13 cellular contexts compared by ENCODE assay signal in genomic region chr2:177250461-177250860, GRCh38. TPM values are rescaled to one million over a fixed set of nuclear protein-coding genes. Genes with fewer than 3 reads are reported as not detected.
DNase-seq lines count a peak whose midpoint lies in the region; ATAC-seq and TF ChIP-seq lines count a peak whose summit lies in the region.
"Had no signal": no experiment of that assay in that cellular context is flagged by ENCODE, and none has a peak within 500 bp of the region (broad histone marks: within the 10 kb centered on the region; RNA-seq: fewer than 3 reads in every experiment).

No MANE protein-coding gene starts in this region.

- peaks cover 23% of the 10 kb centered on the region for H3K36me3 Mint-ChIP-seq in activated naive CD4-positive, alpha-beta T cell treated with anti-CD3 and anti-CD28 coated beads, Interleukin-2, amount 50 U/mL, for 24 hours
- H3K36me3 Mint-ChIP-seq in activated CD8-positive, alpha-beta T cell treated with anti-CD3 and anti-CD28 coated beads, Interleukin-2, amount 10 ng/mL, durations not matched to agents 7 days and 5 days (ENCODE audit: low read depth) = peaks cover 44% of the 10 kb centered on the region

- no peak overlapping the region for H2AFZ ChIP-seq in hepatocyte

- no peaks in the 10 kb centered on the region for H3K36me3 ChIP-seq in hepatocyte (replicated peaks; ENCODE audit: insufficient read depth, low read depth)
- peaks cover 0 to 2% (median 0%) of the 10 kb centered on the region in 5 donors for H3K36me3 ChIP-seq in subcutaneous abdominal adipose tissue (ENCODE audit: control insufficient read depth in 5 of 5, insufficient read depth in 5 of 5, low read length in 5 of 5)

- H4K20me1 ChIP-seq in hepatocyte (ENCODE audit: insufficient read depth, poor library complexity, severe bottlenecking) = peaks cover 100% of the 10 kb centered on the region

- no peak for ATAC-seq in activated CD8-positive, alpha-beta T cell treated with anti-CD3 and anti-CD28 coated beads, Interleukin-2, amount 10 ng/mL, durations not matched to agents 7 days and 5 days
- ATAC-seq in GM21717 (IDR thresholded peaks at IDR 0.05; ENCODE audit: unreplicated experiment) = no peak
- ATAC-seq: esophagus mucosa had no signal

- no peaks in the 10 kb centered on the region for H3K27me3 Mint-ChIP-seq in activated naive CD4-positive, alpha-beta T cell treated with anti-CD3 and anti-CD28 coated beads, Interleukin-2, amount 50 U/mL, for 24 hours
- no peaks in the 10 kb centered on the region for H3K27me3 Mint-ChIP-seq in activated CD8-positive, alpha-beta T cell treated with anti-CD3 and anti-CD28 coated beads, Interleukin-2, amount 10 ng/mL, durations not matched to agents 7 days and 5 days (ENCODE audit: low read depth)
- H3K27me3 Mint-ChIP-seq: activated B cell treated with CpG ODN at 0.5 μM for 24 hours; dendritic cell treated with granulocyte-macrophage colony-stimulating factor and Interleukin-4, amounts not matched to agents 40 ng/mL and 50 ng/mL, for 4 days had no signal

- H3K27me3 ChIP-seq in hepatocyte (no peaks in the 10 kb centered on the region), subcutaneous abdominal adipose tissue (ENCODE audit: control insufficient read depth in 5 of 5, insufficient read depth in 4 of 5, low read length in 5 of 5) (no peaks in the 10 kb centered on the region)

- no peak for DNase-seq in activated naive CD4-positive, alpha-beta T cell treated with anti-CD3 and anti-CD28 coated beads, Interleukin-2, amount 50 U/mL, for 16 hours
- DNase-seq in activated CD8-positive, alpha-beta T cell treated with anti-CD3 and anti-CD28 coated beads, Interleukin-2, amount 10 ng/mL, durations not matched to agents 7 days and 5 days = no peak
- DNase-seq in hepatocyte (ENCODE audit: low spot score) = no peak
- DNase-seq in activated CD8-positive, alpha-beta memory T cell treated with anti-CD3 and anti-CD28 coated beads, Interleukin-2, amount 50 U/mL, for 48 hours = no peak
- DNase-seq in NCI-H510A treated with DMSO at 0.1 percent for 48 hours (lab: John Stamatoyannopoulos, UW) = no peak
- DNase-seq: activated B cell treated with CpG ODN at 0.5 μM for 24 hours, DMS153, NCI-H1694 had no signal

- TF ChIP-seq CTCF in hepatocyte (IDR thresholded peaks at IDR 0.05; ENCODE audit: poor library complexity) = no peak

- WGBS in hepatocyte (ENCODE audit: low lambda C conversion rate, missing lambda C conversion rate) = 89% methylated on average over 5 of the region's 5 CpGs

- no peaks in the 10 kb centered on the region for H3K9me3 Mint-ChIP-seq in activated naive CD4-positive, alpha-beta T cell treated with anti-CD3 and anti-CD28 coated beads, Interleukin-2, amount 50 U/mL, for 24 hours
- H3K9me3 Mint-ChIP-seq in activated CD8-positive, alpha-beta T cell treated with anti-CD3 and anti-CD28 coated beads, Interleukin-2, amount 10 ng/mL, durations not matched to agents 7 days and 5 days (ENCODE audit: insufficient read depth) = no peaks in the 10 kb centered on the region
- H3K9me3 Mint-ChIP-seq: activated B cell treated with CpG ODN at 0.5 μM for 24 hours; dendritic cell treated with granulocyte-macrophage colony-stimulating factor and Interleukin-4, amounts not matched to agents 40 ng/mL and 50 ng/mL, for 4 days had no signal

- peaks cover 53% of the 10 kb centered on the region for H3K4me1 ChIP-seq in hepatocyte (ENCODE audit: insufficient read depth)
- H3K4me1 ChIP-seq in subcutaneous abdominal adipose tissue (ENCODE audit: control insufficient read depth in 5 of 5, insufficient read depth in 5 of 5, low read length in 5 of 5) = peaks cover 16 to 85% (median 81%) of the 10 kb centered on the region in 5 donors

- H3K9me2 ChIP-seq in hepatocyte (replicated peaks; ENCODE audit: insufficient read depth) = no peaks in the 10 kb centered on the region

- no peak overlapping the region for H3K4me3 ChIP-seq in hepatocyte
- H3K4me3 ChIP-seq in subcutaneous abdominal adipose tissue (ENCODE audit: low read depth in 1 of 5, low read length in 5 of 5) = no peak overlapping the region

- H3K27ac Mint-ChIP-seq in activated naive CD4-positive, alpha-beta T cell treated with anti-CD3 and anti-CD28 coated beads, Interleukin-2, amount 50 U/mL, for 24 hours = peak overlapping the region; percentile 52
- peak overlapping the region; percentile 78 for H3K27ac Mint-ChIP-seq in activated CD8-positive, alpha-beta T cell treated with anti-CD3 and anti-CD28 coated beads, Interleukin-2, amount 10 ng/mL, durations not matched to agents 7 days and 5 days

- H3K4me1 Mint-ChIP-seq in activated naive CD4-positive, alpha-beta T cell treated with anti-CD3 and anti-CD28 coated beads, Interleukin-2, amount 50 U/mL, for 24 hours = peaks cover 88% of the 10 kb centered on the region
- peaks cover 68% of the 10 kb centered on the region for H3K4me1 Mint-ChIP-seq in activated CD8-positive, alpha-beta T cell treated with anti-CD3 and anti-CD28 coated beads, Interleukin-2, amount 10 ng/mL, durations not matched to agents 7 days and 5 days (ENCODE audit: low read depth)

- CTCF ChIA-PET in activated CD8-positive, alpha-beta T cell treated with anti-CD3 and anti-CD28 coated beads, Interleukin-2, amount 10 ng/mL, durations not matched to agents 7 days and 5 days (lab: Charles Lee) = interaction anchor here (0.9 to 2.9 kb wide), 4 partner anchors 11 to 89 kb away, joined by 4 to 18 read pairs (median 4); partner anchors contain the start of gene NFE2L2

- H3K9me3 ChIP-seq in hepatocyte (ENCODE audit: low read depth) (no peaks in the 10 kb centered on the region), subcutaneous abdominal adipose tissue (ENCODE audit: control insufficient read depth in 5 of 5, low read length in 5 of 5) (no peaks in the 10 kb centered on the region)

- no peak overlapping the region for H3K9ac ChIP-seq in subcutaneous abdominal adipose tissue (ENCODE audit: low read length in 5 of 5)

- no peak overlapping the region for H3K4me2 ChIP-seq in hepatocyte

- peak overlapping the region; percentile 86 for H3K27ac ChIP-seq in hepatocyte
- peak overlapping the region; percentile 84 for H3K27ac ChIP-seq in subcutaneous abdominal adipose tissue (ENCODE audit: low read depth, low read length)

- POLR2A ChIA-PET in activated CD8-positive, alpha-beta T cell treated with anti-CD3 and anti-CD28 coated beads, Interleukin-2, amount 10 ng/mL, durations not matched to agents 7 days and 5 days (lab: Charles Lee) = interaction anchor here (8.6 kb wide), 1 partner anchor 14 kb away, joined by 97 read pairs; the partner anchor contains the start of gene NFE2L2

- H3K79me2 ChIP-seq in hepatocyte = peaks cover 100% of the 10 kb centered on the region

- H3K4me3 Mint-ChIP-seq in activated naive CD4-positive, alpha-beta T cell treated with anti-CD3 and anti-CD28 coated beads, Interleukin-2, amount 50 U/mL, for 24 hours = no peak overlapping the region
- H3K4me3 Mint-ChIP-seq in activated CD8-positive, alpha-beta T cell treated with anti-CD3 and anti-CD28 coated beads, Interleukin-2, amount 10 ng/mL, durations not matched to agents 7 days and 5 days = no peak overlapping the region
- H3K4me3 Mint-ChIP-seq: activated B cell treated with CpG ODN at 0.5 μM for 24 hours had no signal

RNA-seq across cellular contexts. Expression of gene NFE2L2, which starts 14.1 kb away (rescaled TPM):
- 10 to 100 TPM; 61.3 to 64.3 TPM for total RNA-seq in activated CD8-positive, alpha-beta T cell treated with anti-CD3 and anti-CD28 coated beads, Interleukin-2, amount 10 ng/mL, durations not matched to agents 7 days and 5 days
- total RNA-seq in hepatocyte = 88.3 and 112 TPM in 2 replicates
- polyA plus RNA-seq in hepatocyte = 87.3 and 90.2 TPM in 2 replicates

RNA-seq across cellular contexts. Expression of gene HNRNPA3, which starts 37.9 kb away (rescaled TPM):
- total RNA-seq in activated CD8-positive, alpha-beta T cell treated with anti-CD3 and anti-CD28 coated beads, Interleukin-2, amount 10 ng/mL, durations not matched to agents 7 days and 5 days = 100 to 1,000 TPM; 329 to 350 TPM
- 54.9 and 56.1 TPM in 2 replicates for total RNA-seq in hepatocyte
- polyA plus RNA-seq in hepatocyte = 48.5 and 59.5 TPM in 2 replicates
